9 cellular contexts compared by ENCODE assay signal in the genomic region with DNA sequence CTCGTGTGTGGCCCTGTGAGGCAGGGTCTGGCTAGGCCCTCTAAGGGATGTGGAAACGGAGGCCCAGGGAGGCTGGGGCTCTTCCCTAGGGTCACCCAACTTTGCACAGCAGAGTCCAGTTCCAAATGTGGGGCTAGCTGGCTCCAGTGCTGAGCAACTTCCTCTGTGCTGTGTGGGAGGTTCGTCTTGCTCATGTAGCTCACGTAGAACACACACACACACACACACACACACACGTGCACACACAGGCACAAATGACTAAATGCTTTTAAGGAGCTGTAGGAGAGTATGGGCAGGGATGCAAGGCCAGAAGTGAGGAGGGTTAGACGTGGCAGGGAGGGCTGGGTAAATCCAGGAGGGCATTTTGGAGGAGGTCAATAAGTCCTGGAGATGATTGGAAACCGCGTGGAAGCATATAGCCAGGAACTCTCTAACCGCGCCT.
DNase-seq lines count a peak whose midpoint lies in the region; ATAC-seq and TF ChIP-seq lines count a peak whose summit lies in the region.
"Had no signal": no experiment of that assay in that cellular context is flagged by ENCODE, and none has a peak within 500 bp of the region (broad histone marks: within the 10 kb centered on the region; RNA-seq: fewer than 3 reads in every experiment).

No MANE protein-coding gene starts in this region.

- H3K9ac ChIP-seq in OCI-LY1 (ENCODE audit: low read length) = no peak overlapping the region

- H3K4me3 Mint-ChIP-seq in activated CD8-positive, alpha-beta memory T cell treated with anti-CD3 and anti-CD28 coated beads, Interleukin-2, amount 10 ng/mL, durations not matched to agents 7 days and 5 days = no peak overlapping the region
- H3K4me3 Mint-ChIP-seq: natural killer cell had no signal

- no peaks in the 10 kb centered on the region for H3F3A ChIP-seq in OCI-LY1 (ENCODE audit: insufficient read depth, low read length)

- H3K36me3 ChIP-seq in OCI-LY1 (ENCODE audit: insufficient read depth, low read length) (no peaks in the 10 kb centered on the region), gastroesophageal sphincter (no peaks in the 10 kb centered on the region)

- H3K27me3 Mint-ChIP-seq in activated CD8-positive, alpha-beta memory T cell treated with anti-CD3 and anti-CD28 coated beads, Interleukin-2, amount 10 ng/mL, durations not matched to agents 7 days and 5 days = peaks cover 5% of the 10 kb centered on the region

- no peaks in the 10 kb centered on the region for H3K79me2 ChIP-seq in OCI-LY1 (ENCODE audit: insufficient read depth, low read length)

- WGBS in gastroesophageal sphincter (ENCODE audit: low coverage in 1 of 2), 2 donors = 78 to 90% methylated on average over 4 to 5 of the region's 10 CpGs

- no peaks in the 10 kb centered on the region for H3K9me3 Mint-ChIP-seq in activated CD8-positive, alpha-beta memory T cell treated with anti-CD3 and anti-CD28 coated beads, Interleukin-2, amount 10 ng/mL, durations not matched to agents 7 days and 5 days (ENCODE audit: low read depth)
- H3K9me3 Mint-ChIP-seq: natural killer cell had no signal

- no peak for ATAC-seq in activated CD8-positive, alpha-beta memory T cell treated with anti-CD3 and anti-CD28 coated beads, Interleukin-2, amount 10 ng/mL, durations not matched to agents 7 days and 5 days
- peak; percentile 37 for ATAC-seq in gastroesophageal sphincter
- no peak for ATAC-seq in stimulated activated naive CD8-positive, alpha-beta T cell treated with anti-CD3 and anti-CD28 coated beads, Interleukin-15, Interleukin-2, amounts not matched to agents 100 U/mL and 50 U/mL, for 24 hours
- ATAC-seq in HG02759 (IDR thresholded peaks at IDR 0.05; ENCODE audit: unreplicated experiment) = no peak
- no peak for ATAC-seq in GM21717 (IDR thresholded peaks at IDR 0.05; ENCODE audit: unreplicated experiment)
- no peak for ATAC-seq in GM21576 (IDR thresholded peaks at IDR 0.05; ENCODE audit: unreplicated experiment)

- no peaks in the 10 kb centered on the region for H3K9me2 ChIP-seq in OCI-LY1 (ENCODE audit: low read depth, low read length)

- peaks cover 40% of the 10 kb centered on the region for H3K4me1 Mint-ChIP-seq in activated CD8-positive, alpha-beta memory T cell treated with anti-CD3 and anti-CD28 coated beads, Interleukin-2, amount 10 ng/mL, durations not matched to agents 7 days and 5 days

- TF ChIP-seq CTCF in OCI-LY1 (IDR thresholded peaks at IDR 0.05; ENCODE audit: low read length) (no peak), gastroesophageal sphincter (IDR thresholded peaks at IDR 0.05) (no peak)

- peak overlapping the region; percentile 11; the same call in 1 of the 2 replicates for H3K4me2 ChIP-seq in OCI-LY1 (ENCODE audit: low read length)

- TF ChIP-seq POLR2A in gastroesophageal sphincter (IDR thresholded peaks at IDR 0.05) = no peak

- CTCF ChIA-PET in activated CD8-positive, alpha-beta memory T cell treated with anti-CD3 and anti-CD28 coated beads, Interleukin-2, amount 10 ng/mL, durations not matched to agents 7 days and 5 days (lab: Charles Lee) = interaction anchor here (1.0 kb wide), 1 partner anchor 14 kb away, joined by 3 read pairs; no protein-coding TSS in a partner anchor

- H3K27ac ChIP-seq in OCI-LY1 (ENCODE audit: low read depth, low read length, poor library complexity, severe bottlenecking) = no peak overlapping the region
- H3K27ac ChIP-seq in gastroesophageal sphincter = no peak overlapping the region

- H3K4me3 ChIP-seq in OCI-LY1 (ENCODE audit: low read depth, low read length, poor library complexity, severe bottlenecking) = no peak overlapping the region
- no peak overlapping the region for H3K4me3 ChIP-seq in gastroesophageal sphincter

- no peaks in the 10 kb centered on the region for H3K36me3 Mint-ChIP-seq in activated CD8-positive, alpha-beta memory T cell treated with anti-CD3 and anti-CD28 coated beads, Interleukin-2, amount 10 ng/mL, durations not matched to agents 7 days and 5 days
- H3K36me3 Mint-ChIP-seq: natural killer cell had no signal

- no peak for TF ChIP-seq EP300 in gastroesophageal sphincter (IDR thresholded peaks at IDR 0.05)

- no peak overlapping the region for H3K27ac Mint-ChIP-seq in activated CD8-positive, alpha-beta memory T cell treated with anti-CD3 and anti-CD28 coated beads, Interleukin-2, amount 10 ng/mL, durations not matched to agents 7 days and 5 days

- H3K9me3 ChIP-seq in OCI-LY1 (ENCODE audit: low read length) = no peaks in the 10 kb centered on the region
- H3K9me3 ChIP-seq in gastroesophageal sphincter = no peaks in the 10 kb centered on the region

- peaks cover 37% of the 10 kb centered on the region for H3K4me1 ChIP-seq in OCI-LY1 (ENCODE audit: insufficient read depth, low read length, severe bottlenecking)
- H3K4me1 ChIP-seq in gastroesophageal sphincter = peaks cover 0 to 36% (median 0%) of the 10 kb centered on the region in 3 donors

- peak; percentile 63 for DNase-seq in activated CD8-positive, alpha-beta memory T cell treated with anti-CD3 and anti-CD28 coated beads, Interleukin-2, amount 50 U/mL, for 48 hours
- no peak for DNase-seq in activated CD8-positive, alpha-beta memory T cell treated with anti-CD3 and anti-CD28 coated beads, Interleukin-2, amount 10 ng/mL, durations not matched to agents 7 days and 5 days
- peak; percentile 40 for DNase-seq in stimulated activated naive CD8-positive, alpha-beta T cell treated with anti-CD3 and anti-CD28 coated beads, Interleukin-15, Interleukin-2, amounts not matched to agents 100 U/mL and 50 U/mL, for 24 hours
- DNase-seq: natural killer cell had no signal

- no peaks in the 10 kb centered on the region for H4K20me1 ChIP-seq in OCI-LY1 (ENCODE audit: insufficient read depth, low read length)

- H3K27me3 ChIP-seq in OCI-LY1 (ENCODE audit: insufficient read depth, low read length) = no peaks in the 10 kb centered on the region
- peaks cover 38% of the 10 kb centered on the region for H3K27me3 ChIP-seq in gastroesophageal sphincter

- H2AFZ ChIP-seq in OCI-LY1 (ENCODE audit: low read length) = no peak overlapping the region
